ENCODE assay signal across 8 cellular contexts in the genomic region with DNA sequence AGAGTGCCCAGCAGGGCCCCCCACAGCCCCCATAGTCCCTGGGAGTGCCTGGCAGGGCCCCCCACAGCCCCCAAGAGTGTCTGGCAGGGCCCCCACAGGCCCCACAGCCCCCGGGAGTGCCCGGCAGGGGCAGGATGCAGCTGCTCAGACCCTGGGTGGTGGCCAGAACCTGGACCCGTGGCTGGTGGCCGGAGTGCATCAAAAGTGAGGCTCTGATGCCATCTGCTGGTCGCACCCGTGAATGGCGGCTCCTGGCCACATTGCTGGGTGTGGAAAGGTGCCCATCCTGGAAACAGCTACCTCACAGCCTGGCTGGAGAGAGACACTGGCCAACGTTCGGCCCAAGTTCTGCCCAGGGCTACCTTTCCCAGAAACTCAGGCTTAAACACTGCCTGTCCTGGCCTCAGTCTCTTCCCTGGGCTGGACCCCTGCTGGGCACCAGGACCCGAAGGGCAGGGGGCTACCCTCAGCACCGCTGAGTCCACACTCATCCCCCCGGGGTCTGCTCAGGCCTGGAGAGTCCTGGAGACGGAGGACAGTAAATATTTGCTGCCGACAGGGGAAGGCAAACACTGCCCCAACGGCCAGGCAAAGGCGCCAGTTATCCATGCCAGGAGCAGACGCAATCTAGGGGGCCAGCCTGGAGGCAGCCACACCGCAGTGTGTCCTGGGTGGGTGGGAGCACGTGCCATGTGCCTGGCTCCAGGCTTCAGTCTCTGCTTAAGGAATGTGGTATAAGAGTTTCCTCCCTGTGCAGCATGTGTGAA. TPM values are rescaled to one million over a fixed set of nuclear protein-coding genes. Genes with fewer than 3 reads are reported as not detected.
DNase-seq lines count a peak whose midpoint lies in the region; ATAC-seq, FAIRE-seq and TF ChIP-seq lines count a peak whose summit lies in the region.

No MANE protein-coding gene starts in this region.

- TF ChIP-seq CTCF in AG09319 (IDR thresholded peaks at IDR 0.05; ENCODE audit: low read depth, low read length), result peak; percentile 79
- TF ChIP-seq CTCF in Peyer's patch (IDR thresholded peaks at IDR 0.05), result peak in 5 of 6 experiments; percentile 34 to 79 (median 77)
- TF ChIP-seq CTCF in ovary (IDR thresholded peaks at IDR 0.05), result peak in 2 of 3 donors; percentile 30 to 35

- TF ChIP-seq POLR2A in Peyer's patch (IDR thresholded peaks at IDR 0.05), result no peak
- TF ChIP-seq POLR2A in ovary (IDR thresholded peaks at IDR 0.05), result no peak

- no peak for DNase-seq in AG09319 (ENCODE audit: extremely low read depth, low read depth)
- DNase-seq in GM19240 (ENCODE audit: insufficient read length, low spot score), result peak; percentile 72
- peak; percentile 36 to 84 (median 79) for DNase-seq in Peyer's patch
- peak; percentile 32 for DNase-seq in activated gamma-delta T cell treated with anti-CD3 and anti-CD28 coated beads, Interleukin-2, amount 50 U/mL, for 16 hours (ENCODE audit: low read depth)
- DNase-seq in frontal cortex (ENCODE audit: low spot score in 2 of 2), result peak; percentile 74 to 90
- DNase-seq in ovary, result peak; percentile 41 to 77 (median 66)

- no peak for TF ChIP-seq EP300 in ovary (IDR thresholded peaks at IDR 0.05)

- no peak overlapping the region for H3K4me3 ChIP-seq in Peyer's patch
- no peak overlapping the region for H3K4me3 ChIP-seq in ovary

- FAIRE-seq in frontal cortex (lab: Jason Lieb, UNC), result no peak

- intact Hi-C loops in ovary (cut with DNase I), result loop anchor here in 2 of 4 donors (5.0 to 10.0 kb wide), 3 partner anchors 232 to 502 kb away; no protein-coding TSS in a partner anchor

- 32 to 36% (median 32%) methylated on average over 18 to 19 of the region's 19 CpGs for WGBS in ovary, 3 donors

- ATAC-seq in GM21528 (IDR thresholded peaks at IDR 0.05; ENCODE audit: low FRiP score, unreplicated experiment) (no peak), HG02623 (IDR thresholded peaks at IDR 0.05; ENCODE audit: unreplicated experiment) (no peak)

- H3K27me3 ChIP-seq in Peyer's patch (no peaks in the 10 kb centered on the region), ovary (no peaks in the 10 kb centered on the region)

- H3K36me3 ChIP-seq in Peyer's patch (no peaks in the 10 kb centered on the region), ovary (no peaks in the 10 kb centered on the region)

- no peaks in the 10 kb centered on the region for H3K9me3 ChIP-seq in Peyer's patch
- no peaks in the 10 kb centered on the region for H3K9me3 ChIP-seq in ovary

- no peak overlapping the region for H3K27ac ChIP-seq in Peyer's patch
- H3K27ac ChIP-seq in ovary, result no peak overlapping the region

- peaks cover 0 to 3% (median 2%) of the 10 kb centered on the region in 4 donors for H3K4me1 ChIP-seq in Peyer's patch
- peaks cover 1% of the 10 kb centered on the region for H3K4me1 ChIP-seq in ovary (ENCODE audit: insufficient read depth)

RNA-seq across cellular contexts. Expression of a gene that starts 4.4 kb away (rescaled TPM):
- not detected for total RNA-seq in Peyer's patch
- not detected for total RNA-seq in frontal cortex
- 1 to 10 TPM in 1 of 7 donors, under 1 TPM in 1, not detected in 5; 0.89 to 1.4 TPM for total RNA-seq in ovary
- polyA plus RNA-seq in ovary, result not detected

RNA-seq across cellular contexts. Expression of a gene that starts 15.0 kb away (rescaled TPM):
- total RNA-seq in Peyer's patch (1 to 10 TPM in 1 of 4 donors, not detected in 3; 1.7 TPM), frontal cortex (0.82 TPM), ovary (1 to 10 TPM in 3 of 7 donors, under 1 TPM in 3, not detected in 1; 0.12 to 4.1 (median 0.99) TPM)
- polyA plus RNA-seq in ovary, result under 1 TPM in 1 of 2 donors, not detected in 1; 0.54 TPM

RNA-seq across cellular contexts. Expression of a gene that starts 17.4 kb away (rescaled TPM):
- 10 to 100 TPM in 1 of 4 donors, 1 to 10 TPM in 3; 1.9 to 15.5 (median 9.5) TPM for total RNA-seq in Peyer's patch
- 19.6 TPM for total RNA-seq in frontal cortex
- total RNA-seq in ovary, result 100 to 1,000 TPM in 5 of 7 donors, 10 to 100 TPM in 2; 21.7 to 412 (median 172) TPM
- 10 to 100 TPM; 44.2 to 58.6 TPM for polyA plus RNA-seq in ovary
